ENCODE assay signal across 20 cellular contexts in genomic region chr7:1844956-1845390, GRCh38.
DNase-seq lines count a peak whose midpoint lies in the region; TF ChIP-seq lines count a peak whose summit lies in the region.
"Had no signal": no experiment of that assay in that cellular context is flagged by ENCODE, and none has a peak within 500 bp of the region (broad histone marks: within the 10 kb centered on the region; RNA-seq: fewer than 3 reads in every experiment).

No MANE protein-coding gene starts in this region.

- H4K8ac ChIP-seq in mesendoderm (ENCODE audit: low read depth, low read length), result no peak overlapping the region

- CTCF ChIA-PET in activated naive CD4-positive, alpha-beta T cell treated with anti-CD3 and anti-CD28 coated beads for 36 hours (lab: Charles Lee), result interaction anchor here (0.5 kb wide), 1 partner anchor 81 kb away, joined by 4 read pairs; no protein-coding TSS in a partner anchor

- H3K9ac ChIP-seq in mesendoderm (ENCODE audit: low read length), result no peak overlapping the region

- H3K27ac Mint-ChIP-seq in activated naive CD4-positive, alpha-beta T cell treated with anti-CD3 and anti-CD28 coated beads for 36 hours, result no peak overlapping the region
- H3K27ac Mint-ChIP-seq: CD4-positive, alpha-beta T cell; T-cell had no signal

- H3K4me3 Mint-ChIP-seq in activated naive CD4-positive, alpha-beta T cell treated with anti-CD3 and anti-CD28 coated beads for 36 hours, result no peak overlapping the region
- H3K4me3 Mint-ChIP-seq: CD4-positive, alpha-beta T cell; T-cell had no signal

- no peak overlapping the region for H3K18ac ChIP-seq in mesendoderm (ENCODE audit: low read length)

- peaks cover 3% of the 10 kb centered on the region for H3K4me1 Mint-ChIP-seq in activated naive CD4-positive, alpha-beta T cell treated with anti-CD3 and anti-CD28 coated beads for 36 hours (ENCODE audit: low read depth)

- H2BK5ac ChIP-seq in mesendoderm (ENCODE audit: low read length), result no peak overlapping the region

- H3K4me3 ChIP-seq in coronary artery (no peak overlapping the region), mesendoderm (ENCODE audit: low read length) (no peak overlapping the region), transverse colon (no peak overlapping the region), vagina (no peak overlapping the region)
- H3K4me3 ChIP-seq: GM12878, stomach, uterus had no signal

- H3K4ac ChIP-seq in mesendoderm (ENCODE audit: low read depth, low read length), result no peak overlapping the region

- intact Hi-C loops in activated naive CD4-positive, alpha-beta T cell treated with anti-CD3 and anti-CD28 coated beads for 36 hours (cut with micrococcal nuclease), result no loop called here
- intact Hi-C loops in transverse colon (cut with DNase I; ENCODE audit: low total_unique reads), result loop anchor here (2.0 kb wide), 1 partner anchor 534 kb away; no protein-coding TSS in a partner anchor
- intact Hi-C loops in vagina (cut with DNase I), result no loop called here

- H3K27ac ChIP-seq in coronary artery (no peak overlapping the region), mesendoderm (ENCODE audit: low read depth, low read length) (no peak overlapping the region), transverse colon (no peak overlapping the region), vagina (no peak overlapping the region)
- H3K27ac ChIP-seq: stomach, uterus had no signal

- no peak overlapping the region for H3K23ac ChIP-seq in mesendoderm (ENCODE audit: low read length)

- H3K79me1 ChIP-seq in mesendoderm (ENCODE audit: low read length), result peaks cover 1% of the 10 kb centered on the region

- H3K4me1 ChIP-seq in mesendoderm (ENCODE audit: control insufficient read depth, low read depth, low read length), result peaks cover 4% of the 10 kb centered on the region
- H3K4me1 ChIP-seq in transverse colon, result no peaks in the 10 kb centered on the region
- H3K4me1 ChIP-seq in vagina, result no peaks in the 10 kb centered on the region
- H3K4me1 ChIP-seq: stomach, uterus had no signal

- H2BK15ac ChIP-seq in mesendoderm (replicated peaks; ENCODE audit: low read depth), result no peak overlapping the region

- H3K9me3 ChIP-seq in transverse colon (no peaks in the 10 kb centered on the region), vagina (no peaks in the 10 kb centered on the region)
- H3K9me3 ChIP-seq: stomach, uterus had no signal

- H3K4me2 ChIP-seq in mesendoderm (ENCODE audit: low read length), result no peak overlapping the region

- peak; percentile 7 for DNase-seq in activated naive CD4-positive, alpha-beta T cell treated with anti-CD3 and anti-CD28 coated beads, Interleukin-2, amount 50 U/mL, for 16 hours
- no peak for DNase-seq in activated naive CD4-positive, alpha-beta T cell treated with anti-CD3 and anti-CD28 coated beads for 36 hours
- peak; percentile 73 for DNase-seq in coronary artery (ENCODE audit: low spot score)
- no peak for DNase-seq in mesendoderm
- peak; percentile 3 for DNase-seq in transverse colon
- no peak for DNase-seq in vagina (ENCODE audit: extremely low spot score in 2 of 2)
- DNase-seq in ecto neural progenitor cell (ENCODE audit: low spot score), result no peak
- no peak for DNase-seq in C1 segment of cervical spinal cord (lab: John Stamatoyannopoulos, UW)
- DNase-seq: GDM1; GOT3; KG1; NCI-H1930; NK-92 treated with Interleukin-12 subunit alpha and Interleukin-12 subunit beta, amount 100 ng/mL, for 24 hours; occipital lobe; RPMI8226; stomach had no signal

- no peaks in the 10 kb centered on the region for H3K36me3 Mint-ChIP-seq in activated naive CD4-positive, alpha-beta T cell treated with anti-CD3 and anti-CD28 coated beads for 36 hours (ENCODE audit: low read depth)

- WGBS in mesendoderm (ENCODE audit: extremely low coverage, insufficient coverage, low lambda C conversion rate), result no CpG with 5 or more reads among the region's 16 CpGs
- WGBS in transverse colon (ENCODE audit: low coverage in 1 of 2), 2 donors, result 83 to 92% methylated on average over 1 to 16 of the region's 16 CpGs

- no peak overlapping the region for H4K5ac ChIP-seq in mesendoderm (ENCODE audit: low read length)

- TF ChIP-seq EP300 in transverse colon (IDR thresholded peaks at IDR 0.05; ENCODE audit: low read depth), result no peak

- no peak for TF ChIP-seq CTCF in coronary artery (IDR thresholded peaks at IDR 0.05)
- no peak for TF ChIP-seq CTCF in transverse colon (IDR thresholded peaks at IDR 0.05)
- TF ChIP-seq CTCF in vagina (IDR thresholded peaks at IDR 0.05), result no peak

- H3K79me2 ChIP-seq in mesendoderm (ENCODE audit: control insufficient read depth, insufficient read depth, low read length), result no peaks in the 10 kb centered on the region

- no peaks in the 10 kb centered on the region for H3K9me3 Mint-ChIP-seq in activated naive CD4-positive, alpha-beta T cell treated with anti-CD3 and anti-CD28 coated beads for 36 hours
- H3K9me3 Mint-ChIP-seq: CD4-positive, alpha-beta T cell; T-cell had no signal

- peak overlapping the region; percentile 9 for H3K56ac ChIP-seq in mesendoderm (ENCODE audit: low read length)

- H3K27me3 ChIP-seq in mesendoderm (ENCODE audit: insufficient read depth, low read length, poor library complexity), result no peaks in the 10 kb centered on the region
- no peaks in the 10 kb centered on the region for H3K27me3 ChIP-seq in transverse colon
- no peaks in the 10 kb centered on the region for H3K27me3 ChIP-seq in vagina
- H3K27me3 ChIP-seq: stomach, uterus had no signal

- H2BK120ac ChIP-seq in mesendoderm (ENCODE audit: low read depth, low read length), result no peak overlapping the region

- in situ Hi-C loops in transverse colon (cut with MboI; ENCODE audit: low pct_ligation_motif_present in 1 of 4, low pct_unique_long_range_greater_than_20kb in 1 of 4, low sequenced_read_pairs in 3 of 4), result no loop called here

- H3K27me3 Mint-ChIP-seq in activated naive CD4-positive, alpha-beta T cell treated with anti-CD3 and anti-CD28 coated beads for 36 hours (ENCODE audit: low read depth), result no peaks in the 10 kb centered on the region
- H3K27me3 Mint-ChIP-seq: CD4-positive, alpha-beta T cell; T-cell had no signal

- H2AK5ac ChIP-seq in mesendoderm (ENCODE audit: low read length), result no peak overlapping the region

- H3K36me3 ChIP-seq in mesendoderm (ENCODE audit: control insufficient read depth, insufficient read depth, low read length), result no peaks in the 10 kb centered on the region
- H3K36me3 ChIP-seq in transverse colon, result no peaks in the 10 kb centered on the region
- H3K36me3 ChIP-seq in vagina, result no peaks in the 10 kb centered on the region
- H3K36me3 ChIP-seq: uterus had no signal

- TF ChIP-seq POLR2A in transverse colon (IDR thresholded peaks at IDR 0.05) (no peak), vagina (IDR thresholded peaks at IDR 0.05) (no peak)

Comparison
In these comparisons a context has a peak if more than half of its experiments do, and no peak if none do; other contexts are left out.
1. DNase-seq: peak in activated naive CD4-positive, alpha-beta T cell treated with anti-CD3 and anti-CD28 coated beads, Interleukin-2, amount 50 U/mL, for 16 hours (single experiment), coronary artery (single experiment) and transverse colon (single experiment); none in activated naive CD4-positive, alpha-beta T cell treated with anti-CD3 and anti-CD28 coated beads for 36 hours (single experiment), mesendoderm (single experiment), vagina (0 of 2), ecto neural progenitor cell (single experiment) and C1 segment of cervical spinal cord (0 of 14).